8 cellular contexts compared by ENCODE assay signal in genomic region chr13:51764184-51765141, GRCh38.
DNase-seq lines count a peak whose midpoint lies in the region; ATAC-seq and TF ChIP-seq lines count a peak whose summit lies in the region.

No MANE protein-coding gene starts in this region.

- peak overlapping the region; percentile 33 to 68 (median 47) for H3K4me2 ChIP-seq in BLaER1 treated with 17β-estradiol and CSF1 and Interleukin-3, amounts not matched to agents 10 nM and 100 nM

- no peak overlapping the region for H3K4me3 ChIP-seq in BLaER1 treated with 17β-estradiol and CSF1 and Interleukin-3, amounts not matched to agents 10 nM and 100 nM
- peak overlapping the region; percentile 28 for H3K4me3 ChIP-seq in coronary artery

- peak; percentile 89 for ATAC-seq in GM19351 (IDR thresholded peaks at IDR 0.05; ENCODE audit: unreplicated experiment)
- peak; percentile 80 for ATAC-seq in HG03460 (IDR thresholded peaks at IDR 0.05; ENCODE audit: unreplicated experiment)

- peak overlapping the region in 2 of 11 experiments; percentile 2 to 30; a peak in 3 of 22 replicates for H3K9ac ChIP-seq in BLaER1 treated with 17β-estradiol and CSF1 and Interleukin-3, amounts not matched to agents 10 nM and 100 nM

- H3K27me3 ChIP-seq in BLaER1 treated with 17β-estradiol and CSF1 and Interleukin-3, amounts not matched to agents 10 nM and 100 nM, result no peaks in the 10 kb centered on the region

- peak; percentile 39 for DNase-seq in activated CD4-positive, CD25-positive, alpha-beta regulatory T cell treated with anti-CD3 and anti-CD28 coated beads, Interleukin-2, amount 50 U/mL, for 16 hours (ENCODE audit: low read depth, low spot score)
- DNase-seq in coronary artery (ENCODE audit: low spot score), result peak; percentile 89
- DNase-seq in midbrain (lab: John Stamatoyannopoulos, UW), result peak; percentile 64
- DNase-seq in stimulated activated CD8-positive, alpha-beta memory T cell treated with anti-CD3 and anti-CD28 coated beads, Interleukin-4, amount 100 ng/mL, for 24 hours (ENCODE audit: low read depth), result peak; percentile 55
- no peak for DNase-seq in NK-92 treated with Interleukin-12 subunit alpha and Interleukin-12 subunit beta, amount 100 ng/mL, for 24 hours (lab: John Stamatoyannopoulos, UW)

- no peaks in the 10 kb centered on the region for H3K9me3 ChIP-seq in BLaER1 treated with 17β-estradiol and CSF1 and Interleukin-3, amounts not matched to agents 10 nM and 100 nM (replicated peaks in 1 of 11)

- peaks cover 13 to 94% (median 51%) of the 10 kb centered on the region in 11 experiments; a peak in 21 of 22 replicates for H3K36me3 ChIP-seq in BLaER1 treated with 17β-estradiol and CSF1 and Interleukin-3, amounts not matched to agents 10 nM and 100 nM

- H3K27ac ChIP-seq in BLaER1 treated with 17β-estradiol and CSF1 and Interleukin-3, amounts not matched to agents 10 nM and 100 nM, result peak overlapping the region in 2 of 11 experiments; percentile 7 to 27; a peak in 1 of 22 replicates
- H3K27ac ChIP-seq in coronary artery, result peak overlapping the region; percentile 82 to 89

- TF ChIP-seq CTCF in coronary artery (IDR thresholded peaks at IDR 0.05), result no peak

- H4K20me1 ChIP-seq in BLaER1 treated with 17β-estradiol and CSF1 and Interleukin-3, amounts not matched to agents 10 nM and 100 nM, result 0 out of 22 replicates have a peak, but pooled peaks cover 0 to 6% (median 0%) of the 10 kb centered on the region in 11 experiments

- H3K4me1 ChIP-seq in BLaER1 treated with 17β-estradiol and CSF1 and Interleukin-3, amounts not matched to agents 10 nM and 100 nM, result peaks cover 0 to 18% (median 16%) of the 10 kb centered on the region in 10 experiments; a peak in 19 of 20 replicates
